In the genomic region with DNA sequence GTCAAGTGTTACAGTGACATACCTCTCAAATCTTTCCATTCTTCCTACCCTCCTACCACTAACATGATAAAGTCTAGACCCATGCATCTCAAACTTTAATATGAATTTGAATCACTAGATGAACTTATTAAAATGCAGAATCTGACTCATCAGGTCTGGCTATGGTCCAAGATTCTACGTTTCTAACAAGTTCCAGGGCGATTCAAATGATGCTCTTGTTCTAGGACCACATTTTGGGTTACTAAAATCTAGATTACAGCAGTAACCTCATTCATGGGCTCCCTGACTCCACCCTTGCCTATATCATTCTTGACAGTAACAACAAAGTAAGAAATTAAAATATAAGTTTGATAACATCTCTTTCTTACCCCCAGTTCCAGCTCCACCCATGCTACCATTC, we compare ENCODE assay signal across 13 cellular contexts.
"Had no signal": no experiment of that assay in that cellular context is flagged by ENCODE, and none has a peak within 500 bp of the region (broad histone marks: within the 10 kb centered on the region; RNA-seq: fewer than 3 reads in every experiment).

No MANE protein-coding gene starts in this region.

- FAIRE-seq: small intestine had no signal

- H3K36me3 ChIP-seq: tibial nerve, vagina had no signal

- H3K27ac ChIP-seq: foreskin keratinocyte, tibial nerve, vagina had no signal

- ATAC-seq: effector memory CD8-positive, alpha-beta T cell; foreskin keratinocyte; natural killer cell; right cardiac atrium; WTC11 had no signal

- H3K27me3 ChIP-seq: foreskin keratinocyte, tibial nerve, vagina had no signal

- H3K9me3 ChIP-seq: tibial nerve, vagina had no signal

- H3K4me1 ChIP-seq: foreskin keratinocyte, tibial nerve, vagina had no signal

- H3K4me3 ChIP-seq: tibial nerve, vagina had no signal

- DNase-seq: activated CD4-positive, alpha-beta T cell treated with anti-CD3 and anti-CD28 coated beads, Interleukin-2, amount 10 ng/mL, durations not matched to agents 24 days and 14 days; activated CD8-positive, alpha-beta memory T cell treated with anti-CD3 and anti-CD28 coated beads for 24 hours; activated naive CD8-positive, alpha-beta T cell treated with anti-CD3 and anti-CD28 coated beads, Interleukin-2, amount 10 ng/mL, durations not matched to agents 7 days and 5 days; anterior cingulate cortex; central memory CD4-positive, alpha-beta T cell; effector memory CD8-positive, alpha-beta T cell; foreskin keratinocyte; natural killer cell; right cardiac atrium; small intestine had no signal
